ENCODE assay signal across 9 cellular contexts in genomic region chrX:153764786-153765137, GRCh38. TPM values are rescaled to one million over a fixed set of nuclear protein-coding genes. Genes with fewer than 3 reads are reported as not detected.
DNase-seq lines count a peak whose midpoint lies in the region; ATAC-seq, FAIRE-seq and TF ChIP-seq lines count a peak whose summit lies in the region.
"Had no signal": no experiment of that assay in that cellular context is flagged by ENCODE, and none has a peak within 500 bp of the region (broad histone marks: within the 10 kb centered on the region; RNA-seq: fewer than 3 reads in every experiment).

No MANE protein-coding gene starts in this region.

- no peak overlapping the region for H3K4me3 ChIP-seq in CD8-positive, alpha-beta memory T cell (ENCODE audit: low read length)
- H3K4me3 ChIP-seq in K562 (peak overlapping the region; percentile 51), neuronal stem cell (ENCODE audit: low read length in 2 of 2) (no peak overlapping the region), small intestine (ENCODE audit: low read depth in 1 of 2, low read length in 2 of 2) (no peak overlapping the region)

- intact Hi-C loops in K562 (cut with micrococcal nuclease) = loop anchor here (2.0 to 5.0 kb wide), 3 partner anchors 30 to 182 kb away; partner anchors contain the start of genes ARHGAP4, IDH3G and SSR4

- peak overlapping the region; percentile 38 for H3K14ac ChIP-seq in neuronal stem cell (ENCODE audit: low read length)

- H3K27ac Mint-ChIP-seq in CD8-positive, alpha-beta memory T cell = no peak overlapping the region
- H3K27ac Mint-ChIP-seq: T-helper 17 cell had no signal

- H2BK120ac ChIP-seq in neuronal stem cell (ENCODE audit: low read depth, low read length) = no peak overlapping the region

- DNase-seq in CD8-positive, alpha-beta memory T cell = peak in 1 of 5 donors; percentile 33
- no peak for DNase-seq in K562 (ENCODE audit: extremely low read depth in 1 of 4, low spot score in 3 of 4)
- DNase-seq in neuronal stem cell (ENCODE audit: low spot score) = no peak
- no peak for DNase-seq in HTR-8/SVneo (ENCODE audit: insufficient read length, low spot score)
- no peak for DNase-seq in small intestine
- DNase-seq: activated T-cell treated with anti-CD3 and anti-CD28 coated beads for 4 hours; effector memory CD4-positive, alpha-beta T cell; T-helper 17 cell had no signal

- no peaks in the 10 kb centered on the region for H3K4me1 ChIP-seq in CD8-positive, alpha-beta memory T cell (ENCODE audit: insufficient read depth, low read length)
- H3K4me1 ChIP-seq in K562 (replicated peaks in 1 of 2; ENCODE audit: control insufficient read depth in 2 of 2, insufficient read depth in 2 of 2, low read length in 2 of 2) (peaks cover 15 to 72% of the 10 kb centered on the region in 2 experiments), neuronal stem cell (ENCODE audit: control insufficient read depth in 2 of 2, insufficient read depth in 1 of 2, low read depth in 1 of 2, low read length in 2 of 2) (peaks cover 9 to 17% of the 10 kb centered on the region in 2 donors), small intestine (ENCODE audit: control insufficient read depth in 2 of 2, insufficient read depth in 1 of 2, low read depth in 1 of 2, low read length in 1 of 2) (no peaks in the 10 kb centered on the region)

- H2BK15ac ChIP-seq in neuronal stem cell (ENCODE audit: low read length) = no peak overlapping the region

- H3K4me2 ChIP-seq in K562 (ENCODE audit: insufficient read depth, low read length) (peak overlapping the region; percentile 87), neuronal stem cell (ENCODE audit: insufficient read depth, low read length, poor library complexity, severe bottlenecking) (no peak overlapping the region)

- peak overlapping the region; percentile 43 for H3K23ac ChIP-seq in neuronal stem cell (ENCODE audit: low read depth, low read length, poor library complexity)

- no peak overlapping the region for H2AFZ ChIP-seq in K562 (ENCODE audit: low read depth, low read length)
- H2AFZ ChIP-seq in neuronal stem cell (ENCODE audit: low read length) = no peak overlapping the region

- H3K9me1 ChIP-seq in K562 (ENCODE audit: control insufficient read depth, insufficient read depth, low read length) = no peaks in the 10 kb centered on the region

- no peak overlapping the region for H3K4me3 Mint-ChIP-seq in CD8-positive, alpha-beta memory T cell
- H3K4me3 Mint-ChIP-seq: T-helper 17 cell had no signal

- H3K79me1 ChIP-seq in neuronal stem cell (ENCODE audit: low read depth, low read length) = no peaks in the 10 kb centered on the region

- no peaks in the 10 kb centered on the region for H4K20me1 ChIP-seq in K562 (replicated peaks; ENCODE audit: control insufficient read depth, insufficient read depth, low read length)

- H3K9ac ChIP-seq in K562 (ENCODE audit: insufficient read depth in 1 of 2, low read depth in 2 of 2, low read length in 2 of 2) (peak overlapping the region; percentile 92 to 96), neuronal stem cell (ENCODE audit: low read depth, low read length, poor library complexity) (no peak overlapping the region)

- BruUV-seq in K562 (replicated peaks; lab: Mats Ljungman, UMichigan) = no TSS peak

- H3K9me3 ChIP-seq in CD8-positive, alpha-beta memory T cell (ENCODE audit: low read length) = no peaks in the 10 kb centered on the region
- H3K9me3 ChIP-seq in K562 (replicated peaks; ENCODE audit: control insufficient read depth, insufficient read depth, low read depth, low read length) (no peaks in the 10 kb centered on the region), neuronal stem cell (replicated peaks in 1 of 2; ENCODE audit: control insufficient read depth in 2 of 2, insufficient read depth in 1 of 2, low read depth in 1 of 2, low read length in 2 of 2) (no peaks in the 10 kb centered on the region), small intestine (ENCODE audit: control insufficient read depth, low read depth) (no peaks in the 10 kb centered on the region)

- H3K27me3 ChIP-seq in CD8-positive, alpha-beta memory T cell (ENCODE audit: insufficient read depth, low read length, poor library complexity, severe bottlenecking) = no peaks in the 10 kb centered on the region
- H3K27me3 ChIP-seq in K562 (ENCODE audit: control insufficient read depth in 2 of 2, insufficient read depth in 2 of 2, low read length in 2 of 2) (no peaks in the 10 kb centered on the region), neuronal stem cell (ENCODE audit: control insufficient read depth in 3 of 3, insufficient read depth in 3 of 3, low read depth in 1 of 3, low read length in 3 of 3) (no peaks in the 10 kb centered on the region), small intestine (ENCODE audit: control insufficient read depth in 2 of 2, insufficient read depth in 2 of 2, low read length in 2 of 2) (no peaks in the 10 kb centered on the region)

- H2BK5ac ChIP-seq in neuronal stem cell (ENCODE audit: low read length) = peak overlapping the region; percentile 82

- no peak for TF ChIP-seq EP300 in K562 (IDR thresholded peaks at IDR 0.05; ENCODE audit: low read length)

- no peak for TF ChIP-seq RAD21 in K562 (CRISPR knock-in tag; conservative IDR thresholded peaks at IDR 0.05 in 1 of 2, IDR thresholded peaks at IDR 0.05 in 1 of 2)

- H3K27ac ChIP-seq in CD8-positive, alpha-beta memory T cell (ENCODE audit: low read depth, low read length) = peak overlapping the region; percentile 69
- H3K27ac ChIP-seq in K562 (ENCODE audit: extremely low read depth, low read depth, low read length) (peak overlapping the region; percentile 99), neuronal stem cell (replicated peaks; ENCODE audit: low read length) (no peak overlapping the region), small intestine (ENCODE audit: low read depth in 1 of 2, low read length in 1 of 2) (peak overlapping the region in 1 of 2 donors; percentile 9)

- ATAC-seq in K562 (no peak), GM21786 (IDR thresholded peaks at IDR 0.05; ENCODE audit: unreplicated experiment) (no peak)

- no peak overlapping the region for H4K91ac ChIP-seq in neuronal stem cell (ENCODE audit: low read depth, low read length, poor library complexity)

- no peak for TF ChIP-seq CTCF in K562 (IDR thresholded peaks at IDR 0.05 in 2 of 3, conservative IDR thresholded peaks at IDR 0.05 in 1 of 3; ENCODE audit: insufficient read depth in 2 of 3, low read depth in 1 of 3, low read length in 3 of 3)

- H4K8ac ChIP-seq in neuronal stem cell (ENCODE audit: low read depth, low read length) = no peak overlapping the region

- no peaks in the 10 kb centered on the region for H3K36me3 ChIP-seq in CD8-positive, alpha-beta memory T cell (ENCODE audit: insufficient read depth, low read length)
- H3K36me3 ChIP-seq in K562 (ENCODE audit: control insufficient read depth, insufficient read depth, low read length) (no peaks in the 10 kb centered on the region), neuronal stem cell (replicated peaks in 1 of 2; ENCODE audit: control insufficient read depth in 2 of 2, insufficient read depth in 2 of 2, low read length in 2 of 2) (no peaks in the 10 kb centered on the region), small intestine (ENCODE audit: control insufficient read depth in 2 of 2, insufficient read depth in 2 of 2, low read length in 2 of 2) (no peaks in the 10 kb centered on the region)

- CTCF ChIA-PET in CD8-positive, alpha-beta memory T cell (lab: Charles Lee) = interaction anchor here (0.7 to 2.5 kb wide), 3 partner anchors 41 to 186 kb away, joined by 3 to 8 read pairs (median 3); no protein-coding TSS in a partner anchor
- CTCF ChIA-PET in K562 (lab: Yijun Ruan, JAX; ENCODE audit: low intra/inter-chr PET ratio) = interaction anchor here (0.8 to 1.4 kb wide), 2 partner anchors 183 to 189 kb away, joined by 3 to 7 read pairs; no protein-coding TSS in a partner anchor

- H2AK5ac ChIP-seq in neuronal stem cell (ENCODE audit: low read depth, low read length) = peak overlapping the region; percentile 81

- 51% methylated on average over 4 of the region's 7 CpGs for WGBS in K562 (ENCODE audit: insufficient coverage, low coverage, missing lambda C conversion rate)
- WGBS in neuronal stem cell (ENCODE audit: extremely low coverage in 2 of 2, insufficient read length in 2 of 2, insufficient replicate concordance in 1 of 2), 2 donors = no CpG with 5 or more reads among the region's 7 CpGs
- 29 to 86% (median 76%) methylated on average over 3 to 7 of the region's 7 CpGs for WGBS in small intestine, 3 donors

- H3K79me2 ChIP-seq in K562 (ENCODE audit: control insufficient read depth, insufficient read depth, low read length) = peaks cover 14% of the 10 kb centered on the region

- H3K4ac ChIP-seq in neuronal stem cell (ENCODE audit: low read length) = no peak overlapping the region

- no peaks in the 10 kb centered on the region for H3K27me3 Mint-ChIP-seq in CD8-positive, alpha-beta memory T cell
- H3K27me3 Mint-ChIP-seq: T-helper 17 cell had no signal

- no peaks in the 10 kb centered on the region for H3K36me3 Mint-ChIP-seq in CD8-positive, alpha-beta memory T cell

- in situ Hi-C loops in K562 (cut with MboI) = no loop called here

- POLR2A ChIA-PET in CD8-positive, alpha-beta memory T cell (lab: Charles Lee) = no interaction called here
- POLR2A ChIA-PET in K562 (lab: Yijun Ruan, JAX) = interaction anchor here (0.8 kb wide), 1 partner anchor 88 kb away, joined by 3 read pairs; no protein-coding TSS in a partner anchor

- TF ChIP-seq POLR2A in K562 (conservative IDR thresholded peaks at IDR 0.05) = no peak

- peak overlapping the region; percentile 90 for H2BK12ac ChIP-seq in neuronal stem cell (ENCODE audit: low read length)

- peak overlapping the region; percentile 64 for H3K18ac ChIP-seq in neuronal stem cell (ENCODE audit: low read length)

- FAIRE-seq in K562 (lab: Jason Lieb, UNC) (no peak), HTR-8/SVneo (lab: Jason Lieb, UNC) (no peak), small intestine (lab: Jason Lieb, UNC) (no peak)

- H3K4me1 Mint-ChIP-seq in CD8-positive, alpha-beta memory T cell = peaks cover 4 to 14% (median 6%) of the 10 kb centered on the region in 3 donors

- H3K9me3 Mint-ChIP-seq in CD8-positive, alpha-beta memory T cell = no peaks in the 10 kb centered on the region

RNA-seq across cellular contexts. Expression of gene PLXNB3, which starts 0.7 kb away (rescaled TPM):
- total RNA-seq in CD8-positive, alpha-beta memory T cell = under 1 TPM; 0.51 to 0.57 TPM
- not detected for polyA plus RNA-seq in CD8-positive, alpha-beta memory T cell
- 2.4 and 18.7 TPM in 2 replicates for total RNA-seq in K562 (2011; cell fraction: chromatin; rRNA removed; ENCODE audit: low replicate concordance)
- total RNA-seq in K562 (2011; cell fraction: nucleolus; rRNA removed) = 5.5 and 11.0 TPM in 2 replicates
- total RNA-seq in K562 (2011; cell fraction: nucleoplasm; rRNA removed) = 3.1 and 3.7 TPM in 2 replicates
- total RNA-seq in K562 (2014; rRNA removed) = 1.6 and 2.0 TPM in 2 replicates
- 0.22 TPM in 1 of 2 replicates, not detected in the other for total RNA-seq in K562 (2014; rRNA removed; fragmentation: Illumina TruSeq; extraction: Trizol)
- total RNA-seq in K562 (2015; rRNA removed; fragmentation: Illumina TruSeq; extraction: Trizol) = 0.25 and 0.72 TPM in 2 replicates
- total RNA-seq in K562 (2021) = 1.6 TPM in 2 replicates
- polyA plus RNA-seq in K562 (2011; rRNA removed) = 1.5 and 2.4 TPM in 2 replicates
- 0.63 and 1.1 TPM in 2 replicates for polyA plus RNA-seq in K562 (2011; cell fraction: cytosol; rRNA removed)
- polyA plus RNA-seq in K562 (2011; cell fraction: nucleus; rRNA removed) = 12.2 and 14.5 TPM in 2 replicates
- 0.94 and 1.7 TPM in 2 replicates for polyA plus RNA-seq in K562 (2012)
- polyA plus RNA-seq in K562 (2014; fragmentation: Illumina TruSeq; extraction: Trizol) = 0.40 and 0.50 TPM in 2 replicates
- not detected for polyA plus RNA-seq in K562 (2014; fragmentation: Nextera tagmentation; extraction: Ambion mirVana)
- polyA plus RNA-seq in K562 (2014; rRNA removed) = 1.4 and 1.6 TPM in 2 replicates
- 0.81 and 1.2 TPM in 2 replicates for polyA minus RNA-seq in K562 (2011; rRNA and poly(A)+ RNA removed)
- 1.2 and 2.0 TPM in 2 replicates for polyA minus RNA-seq in K562 (2011; cell fraction: cytosol; rRNA and poly(A)+ RNA removed)
- polyA minus RNA-seq in K562 (2011; cell fraction: nucleus; rRNA and poly(A)+ RNA removed) = 4.0 and 4.3 TPM in 2 replicates
- 0.67 TPM for polyA plus RNA-seq in neuronal stem cell (2013, experiment 1 of 2)
- 0.64 TPM for polyA plus RNA-seq in neuronal stem cell (2013, experiment 2 of 2)
- 1 to 10 TPM in 1 of 3 donors, under 1 TPM in 1, not detected in 1; 0.54 to 1.6 TPM for polyA plus RNA-seq in small intestine

RNA-seq across cellular contexts. Expression of gene SRPK3, which starts 16.1 kb away (rescaled TPM):
- total RNA-seq in CD8-positive, alpha-beta memory T cell = not detected
- not detected for polyA plus RNA-seq in CD8-positive, alpha-beta memory T cell
- total RNA-seq in K562 (2011; cell fraction: chromatin; rRNA removed; ENCODE audit: low replicate concordance) = 0.42 TPM in 1 of 2 replicates, not detected in the other
- 0.17 and 0.39 TPM in 2 replicates for total RNA-seq in K562 (2011; cell fraction: nucleolus; rRNA removed)
- 0.07 TPM in 1 of 2 replicates, not detected in the other for total RNA-seq in K562 (2011; cell fraction: nucleoplasm; rRNA removed)
- 0.09 TPM in 1 of 2 replicates, not detected in the other for total RNA-seq in K562 (2014; rRNA removed)
- total RNA-seq in K562 (2014; rRNA removed; fragmentation: Illumina TruSeq; extraction: Trizol) = not detected in 2 replicates
- total RNA-seq in K562 (2015; rRNA removed; fragmentation: Illumina TruSeq; extraction: Trizol) = not detected in 2 replicates
- 0.04 TPM in 1 of 2 replicates, not detected in the other for total RNA-seq in K562 (2021)
- 0.01 and 0.12 TPM in 2 replicates for polyA plus RNA-seq in K562 (2011; rRNA removed)
- 0.03 and 0.15 TPM in 2 replicates for polyA plus RNA-seq in K562 (2011; cell fraction: cytosol; rRNA removed)
- 0.07 and 0.27 TPM in 2 replicates for polyA plus RNA-seq in K562 (2011; cell fraction: nucleus; rRNA removed)
- 0.84 and 1.1 TPM in 2 replicates for polyA plus RNA-seq in K562 (2012)
- 0.03 TPM in 1 of 2 replicates, not detected in the other for polyA plus RNA-seq in K562 (2014; fragmentation: Illumina TruSeq; extraction: Trizol)
- polyA plus RNA-seq in K562 (2014; fragmentation: Nextera tagmentation; extraction: Ambion mirVana) = under 1 TPM; 0.04 to 0.06 TPM
- 0.03 and 0.07 TPM in 2 replicates for polyA plus RNA-seq in K562 (2014; rRNA removed)
- not detected in 2 replicates for polyA minus RNA-seq in K562 (2011; rRNA and poly(A)+ RNA removed)
- polyA minus RNA-seq in K562 (2011; cell fraction: cytosol; rRNA and poly(A)+ RNA removed) = not detected in 2 replicates
- polyA minus RNA-seq in K562 (2011; cell fraction: nucleus; rRNA and poly(A)+ RNA removed) = 0.11 and 0.13 TPM in 2 replicates
- polyA plus RNA-seq in neuronal stem cell (2013, experiment 1 of 2) = not detected
- not detected for polyA plus RNA-seq in neuronal stem cell (2013, experiment 2 of 2)
- polyA plus RNA-seq in small intestine = under 1 TPM in 2 of 3 donors, not detected in 1; 0.15 to 0.27 TPM
- total RNA-seq: T-helper 17 cell had no signal

RNA-seq across cellular contexts. Expression of gene IDH3G, which starts 29.4 kb away (rescaled TPM):
- 10 to 100 TPM; 54.2 to 61.6 TPM for total RNA-seq in CD8-positive, alpha-beta memory T cell
- 109 TPM for polyA plus RNA-seq in CD8-positive, alpha-beta memory T cell
- total RNA-seq in K562 (2011; cell fraction: chromatin; rRNA removed; ENCODE audit: low replicate concordance) = 85.9 and 295 TPM in 2 replicates
- 142 and 145 TPM in 2 replicates for total RNA-seq in K562 (2011; cell fraction: nucleolus; rRNA removed)
- 98.2 and 107 TPM in 2 replicates for total RNA-seq in K562 (2011; cell fraction: nucleoplasm; rRNA removed)
- total RNA-seq in K562 (2014; rRNA removed) (62.4 and 70.5 TPM in 2 replicates), K562 (2014; rRNA removed; fragmentation: Illumina TruSeq; extraction: Trizol) (16.3 and 30.6 TPM in 2 replicates), K562 (2015; rRNA removed; fragmentation: Illumina TruSeq; extraction: Trizol) (34.1 and 39.2 TPM in 2 replicates), K562 (2021) (64.0 and 67.1 TPM in 2 replicates)
- polyA plus RNA-seq in K562 (2011; rRNA removed) (37.9 and 74.6 TPM in 2 replicates), K562 (2014; fragmentation: Illumina TruSeq; extraction: Trizol) (72.5 and 80.1 TPM in 2 replicates), K562 (2014; fragmentation: Nextera tagmentation; extraction: Ambion mirVana) (10 to 100 TPM; 24.3 to 36.4 TPM), K562 (2014; rRNA removed) (63.2 and 69.3 TPM in 2 replicates), small intestine (100 to 1,000 TPM in 1 of 3 donors, 10 to 100 TPM in 2; 80.0 to 114 (median 91.1) TPM)
- 81.4 and 108 TPM in 2 replicates for polyA plus RNA-seq in K562 (2011; cell fraction: cytosol; rRNA removed)
- 174 and 207 TPM in 2 replicates for polyA plus RNA-seq in K562 (2011; cell fraction: nucleus; rRNA removed)
- 78.2 and 88.3 TPM in 2 replicates for polyA plus RNA-seq in K562 (2012)
- polyA minus RNA-seq in K562 (2011; rRNA and poly(A)+ RNA removed) = 72.5 and 76.8 TPM in 2 replicates
- polyA minus RNA-seq in K562 (2011; cell fraction: cytosol; rRNA and poly(A)+ RNA removed) = 47.7 and 58.4 TPM in 2 replicates
- 49.9 and 58.3 TPM in 2 replicates for polyA minus RNA-seq in K562 (2011; cell fraction: nucleus; rRNA and poly(A)+ RNA removed)
- 43.4 TPM for polyA plus RNA-seq in neuronal stem cell (2013, experiment 1 of 2)
- polyA plus RNA-seq in neuronal stem cell (2013, experiment 2 of 2) = 43.1 TPM

RNA-seq across cellular contexts. Expression of gene SSR4, which starts 29.7 kb away (rescaled TPM):
- total RNA-seq in CD8-positive, alpha-beta memory T cell = 100 to 1,000 TPM; 158 to 166 TPM
- polyA plus RNA-seq in CD8-positive, alpha-beta memory T cell = 567 TPM
- 87.7 and 259 TPM in 2 replicates for total RNA-seq in K562 (2011; cell fraction: chromatin; rRNA removed; ENCODE audit: low replicate concordance)
- total RNA-seq in K562 (2011; cell fraction: nucleolus; rRNA removed) = 611 and 654 TPM in 2 replicates
- 313 and 394 TPM in 2 replicates for total RNA-seq in K562 (2011; cell fraction: nucleoplasm; rRNA removed)
- total RNA-seq in K562 (2014; rRNA removed) (222 and 275 TPM in 2 replicates), K562 (2014; rRNA removed; fragmentation: Illumina TruSeq; extraction: Trizol) (120 and 146 TPM in 2 replicates), K562 (2015; rRNA removed; fragmentation: Illumina TruSeq; extraction: Trizol) (299 and 311 TPM in 2 replicates), K562 (2021) (272 and 275 TPM in 2 replicates)
- polyA plus RNA-seq in K562 (2011; rRNA removed) (255 and 290 TPM in 2 replicates), K562 (2014; fragmentation: Illumina TruSeq; extraction: Trizol) (196 and 294 TPM in 2 replicates), K562 (2014; fragmentation: Nextera tagmentation; extraction: Ambion mirVana) (100 to 1,000 TPM; 469 to 492 TPM), K562 (2014; rRNA removed) (344 and 405 TPM in 2 replicates), small intestine (100 to 1,000 TPM; 331 to 694 (median 560) TPM)
- polyA plus RNA-seq in K562 (2011; cell fraction: cytosol; rRNA removed) = 616 and 1,308 TPM in 2 replicates
- polyA plus RNA-seq in K562 (2011; cell fraction: nucleus; rRNA removed) = 189 and 214 TPM in 2 replicates
- 287 and 544 TPM in 2 replicates for polyA plus RNA-seq in K562 (2012)
- 132 and 170 TPM in 2 replicates for polyA minus RNA-seq in K562 (2011; rRNA and poly(A)+ RNA removed)
- polyA minus RNA-seq in K562 (2011; cell fraction: cytosol; rRNA and poly(A)+ RNA removed) = 261 and 339 TPM in 2 replicates
- 48.7 and 66.4 TPM in 2 replicates for polyA minus RNA-seq in K562 (2011; cell fraction: nucleus; rRNA and poly(A)+ RNA removed)
- polyA plus RNA-seq in neuronal stem cell (2013, experiment 1 of 2) = 194 TPM
- polyA plus RNA-seq in neuronal stem cell (2013, experiment 2 of 2) = 190 TPM

RNA-seq across cellular contexts. Expression of gene ABCD1, which starts 40.1 kb away (rescaled TPM):
- total RNA-seq in CD8-positive, alpha-beta memory T cell = 1 to 10 TPM; 3.9 to 4.1 TPM
- 3.4 TPM for polyA plus RNA-seq in CD8-positive, alpha-beta memory T cell
- total RNA-seq in K562 (2011; cell fraction: chromatin; rRNA removed; ENCODE audit: low replicate concordance) = 3.4 and 16.6 TPM in 2 replicates
- 12.9 and 17.3 TPM in 2 replicates for total RNA-seq in K562 (2011; cell fraction: nucleolus; rRNA removed)
- total RNA-seq in K562 (2011; cell fraction: nucleoplasm; rRNA removed) = 7.3 TPM in 2 replicates
- total RNA-seq in K562 (2014; rRNA removed) (3.9 and 6.0 TPM in 2 replicates), K562 (2014; rRNA removed; fragmentation: Illumina TruSeq; extraction: Trizol) (0.80 and 1.4 TPM in 2 replicates), K562 (2015; rRNA removed; fragmentation: Illumina TruSeq; extraction: Trizol) (2.8 and 3.1 TPM in 2 replicates), K562 (2021) (6.9 and 7.1 TPM in 2 replicates)
- polyA plus RNA-seq in K562 (2011; rRNA removed) (1.6 and 3.8 TPM in 2 replicates), K562 (2014; fragmentation: Illumina TruSeq; extraction: Trizol) (2.2 and 3.5 TPM in 2 replicates), K562 (2014; fragmentation: Nextera tagmentation; extraction: Ambion mirVana) (under 1 TPM; 0.07 to 0.18 TPM), K562 (2014; rRNA removed) (3.8 and 5.2 TPM in 2 replicates), small intestine (10 to 100 TPM; 10.1 to 37.3 (median 26.5) TPM)
- polyA plus RNA-seq in K562 (2011; cell fraction: cytosol; rRNA removed) = 2.8 and 5.5 TPM in 2 replicates
- 8.7 and 16.4 TPM in 2 replicates for polyA plus RNA-seq in K562 (2011; cell fraction: nucleus; rRNA removed)
- polyA plus RNA-seq in K562 (2012) = 6.3 and 9.6 TPM in 2 replicates
- 1.8 and 2.6 TPM in 2 replicates for polyA minus RNA-seq in K562 (2011; rRNA and poly(A)+ RNA removed)
- 4.3 and 4.4 TPM in 2 replicates for polyA minus RNA-seq in K562 (2011; cell fraction: cytosol; rRNA and poly(A)+ RNA removed)
- 7.9 and 8.4 TPM in 2 replicates for polyA minus RNA-seq in K562 (2011; cell fraction: nucleus; rRNA and poly(A)+ RNA removed)
- 4.4 TPM for polyA plus RNA-seq in neuronal stem cell (2013, experiment 1 of 2)
- 4.2 TPM for polyA plus RNA-seq in neuronal stem cell (2013, experiment 2 of 2)
